In the genomic region with DNA sequence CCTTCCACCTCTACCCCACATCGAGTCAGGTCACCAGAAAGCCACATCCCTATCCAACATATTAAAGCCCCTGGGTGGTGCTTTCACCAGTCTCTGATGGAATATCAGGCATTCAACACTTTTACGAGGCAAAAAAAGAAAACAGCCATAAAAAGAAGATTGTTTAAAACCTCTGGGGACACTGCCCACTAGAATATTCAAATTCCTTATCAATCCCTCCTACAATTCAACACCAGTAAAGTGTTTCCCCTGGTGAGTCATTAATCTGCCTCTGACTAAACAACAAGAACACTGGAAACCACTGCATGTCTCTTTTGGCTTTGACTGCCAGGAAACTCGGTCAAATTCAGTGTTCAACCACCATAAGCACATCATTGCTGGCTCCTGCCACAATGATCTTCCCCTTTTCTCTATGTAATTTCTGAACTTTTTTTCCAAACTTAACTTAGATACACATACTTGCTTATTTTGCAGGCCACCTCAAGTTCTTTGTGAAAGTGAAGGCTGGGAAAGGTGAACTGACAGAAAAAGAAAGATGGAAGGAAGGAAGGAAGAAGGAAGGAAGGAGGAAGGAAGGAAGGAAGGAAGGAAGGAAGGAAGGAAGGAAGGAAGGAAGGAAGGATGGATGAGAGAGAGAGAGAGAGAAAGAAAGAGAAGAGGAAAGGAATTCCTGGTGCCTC, we compare ENCODE assay signal across 8 cellular contexts.
DNase-seq lines count a peak whose midpoint lies in the region; ATAC-seq, FAIRE-seq and TF ChIP-seq lines count a peak whose summit lies in the region.

No MANE protein-coding gene starts in this region.

- H3K4me1 ChIP-seq in thyroid gland, result no peaks in the 10 kb centered on the region

- peak; percentile 55 for ATAC-seq in GM19351 (IDR thresholded peaks at IDR 0.05; ENCODE audit: unreplicated experiment)

- no peak for TF ChIP-seq POLR2A in thyroid gland (IDR thresholded peaks at IDR 0.05)

- DNase-seq in AG08395 (ENCODE audit: low spot score) (peak; percentile 69), HTR-8/SVneo (ENCODE audit: insufficient read length, low spot score) (peak; percentile 47), cardiac fibroblast (ENCODE audit: low read depth in 2 of 2) (peak; percentile 75), osteocyte (ENCODE audit: extremely low spot score, unreplicated experiment) (no peak), thyroid gland (no peak), islet precursor cell (no peak), D721Med (ENCODE audit: insufficient read length, low spot score) (no peak)

- peaks cover 33% of the 10 kb centered on the region for H3K27me3 Mint-ChIP-seq in osteocyte (ENCODE audit: unreplicated experiment)

- WGBS in thyroid gland, 2 donors, result 52 to 58% methylated on average over 3 of the region's 3 CpGs

- H3K4me3 ChIP-seq in cardiac fibroblast (replicated peaks in 1 of 2; ENCODE audit: low read depth in 2 of 2, low read length in 2 of 2) (no peak overlapping the region), thyroid gland (replicated peaks in 1 of 3) (no peak overlapping the region)

- FAIRE-seq in HTR-8/SVneo (lab: Jason Lieb, UNC) (no peak), D721Med (lab: Jason Lieb, UNC) (no peak)

- peaks cover 2% of the 10 kb centered on the region for H3K4me1 Mint-ChIP-seq in osteocyte (ENCODE audit: unreplicated experiment)

- H3K27ac ChIP-seq in thyroid gland, result no peak overlapping the region

- H3K27me3 ChIP-seq in thyroid gland, result no peaks in the 10 kb centered on the region

- no peaks in the 10 kb centered on the region for H3K9me3 ChIP-seq in thyroid gland

- intact Hi-C loops in thyroid gland (cut with DNase I), result no loop called here

- no peaks in the 10 kb centered on the region for H3K9me3 Mint-ChIP-seq in osteocyte (ENCODE audit: unreplicated experiment)

- no peaks in the 10 kb centered on the region for H3K36me3 Mint-ChIP-seq in osteocyte (ENCODE audit: unreplicated experiment)

- no peak overlapping the region for H3K4me3 Mint-ChIP-seq in osteocyte (ENCODE audit: unreplicated experiment)

- no peak for TF ChIP-seq CTCF in cardiac fibroblast (IDR thresholded peaks at IDR 0.05; ENCODE audit: low read depth, low read length)
- TF ChIP-seq CTCF in osteocyte (IDR thresholded peaks at IDR 0.05), result no peak
- no peak for TF ChIP-seq CTCF in thyroid gland (IDR thresholded peaks at IDR 0.05)
- TF ChIP-seq CTCF in D721Med (IDR thresholded peaks at IDR 0.05; ENCODE audit: insufficient read depth, missing control alignments), result no peak

- H3K36me3 ChIP-seq in thyroid gland, result no peaks in the 10 kb centered on the region

- no peak overlapping the region for H3K27ac Mint-ChIP-seq in osteocyte (ENCODE audit: unreplicated experiment)

Comparison
In these comparisons a context has a peak if more than half of its experiments do, and no peak if none do; other contexts are left out.
1. DNase-seq: peak in AG08395 (single experiment), HTR-8/SVneo (single experiment) and cardiac fibroblast (2 of 2); none in osteocyte (single experiment), thyroid gland (0 of 2), islet precursor cell (single experiment) and D721Med (single experiment).